Comparison of ENCODE assay signal across 14 cellular contexts in the genomic region with DNA sequence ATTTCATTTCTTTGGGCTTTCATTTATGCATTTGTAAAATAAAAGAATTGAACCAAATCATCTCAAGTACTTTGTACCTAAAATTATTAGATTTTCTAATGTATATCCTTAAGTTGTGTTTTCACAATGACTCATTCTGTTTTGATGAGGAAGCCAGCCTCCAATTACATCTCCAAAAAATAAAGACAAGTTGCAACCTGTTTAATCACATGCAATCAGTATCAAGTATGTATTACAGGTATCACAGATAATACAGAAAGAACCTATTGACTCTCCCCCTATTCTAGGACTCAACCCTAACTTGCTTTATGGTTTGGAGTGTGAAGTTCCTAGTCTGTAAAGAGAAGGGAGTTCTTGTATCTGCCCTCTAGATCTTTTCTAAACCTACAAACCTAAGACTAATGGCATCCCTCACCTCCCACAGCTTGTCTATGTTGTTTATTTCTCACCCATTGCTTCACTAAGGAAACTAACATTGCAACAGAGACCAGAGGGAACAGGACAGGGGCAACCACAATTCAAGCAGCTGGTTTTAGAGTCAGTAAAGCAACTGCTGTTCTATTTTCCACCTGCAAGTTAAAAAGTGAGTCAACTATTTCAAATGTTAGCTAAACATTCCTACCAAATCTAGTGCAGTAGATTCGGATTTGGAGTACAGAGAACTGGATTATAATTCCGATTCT.
DNase-seq lines count a peak whose midpoint lies in the region; FAIRE-seq and TF ChIP-seq lines count a peak whose summit lies in the region.
"Had no signal": no experiment of that assay in that cellular context is flagged by ENCODE, and none has a peak within 500 bp of the region (broad histone marks: within the 10 kb centered on the region; RNA-seq: fewer than 3 reads in every experiment).

No MANE protein-coding gene starts in this region.

- no peaks in the 10 kb centered on the region for H3K4me1 ChIP-seq in kidney (ENCODE audit: control insufficient read depth in 1 of 2, insufficient read depth in 1 of 2, low read depth in 1 of 2, low read length in 2 of 2)
- H3K4me1 ChIP-seq: Caco-2 had no signal

- TF ChIP-seq CTCF in bronchial epithelial cell (IDR thresholded peaks at IDR 0.05; ENCODE audit: insufficient read depth, low read length, severe bottlenecking): no peak
- no peak for TF ChIP-seq CTCF in GM13976 (IDR thresholded peaks at IDR 0.05; ENCODE audit: borderline replicate concordance, control extremely low read depth, extremely low read depth, insufficient read depth, missing control alignments)
- TF ChIP-seq CTCF in kidney (IDR thresholded peaks at IDR 0.05; ENCODE audit: borderline replicate concordance, extremely low read depth, insufficient read depth): no peak

- intact Hi-C loops in kidney (cut with DNase I): no loop called here

- H3K4me3 ChIP-seq in bronchial epithelial cell (ENCODE audit: low read depth, low read length) (no peak overlapping the region), kidney (ENCODE audit: low read length in 2 of 2) (no peak overlapping the region)
- H3K4me3 ChIP-seq: thoracic aorta had no signal

- no peak overlapping the region for H3K9ac ChIP-seq in kidney (ENCODE audit: low read length in 2 of 2)

- FAIRE-seq in bronchial epithelial cell (lab: Jason Lieb, UNC): no peak
- FAIRE-seq in kidney (lab: Jason Lieb, UNC): no peak

- H3K9me3 ChIP-seq in kidney (ENCODE audit: control insufficient read depth in 1 of 2, low read length in 2 of 2): no peaks in the 10 kb centered on the region
- H3K9me3 ChIP-seq: Caco-2, thoracic aorta had no signal

- DNase-seq in EH (ENCODE audit: low read depth) (peak; percentile 75), NCI-H1105 (lab: John Stamatoyannopoulos, UW) (peak; percentile 55), bronchial epithelial cell (ENCODE audit: low read depth) (peak; percentile 95), myocyte (ENCODE audit: low read depth) (peak; percentile 80), GM13976 (ENCODE audit: low spot score) (no peak), COLO829 (ENCODE audit: low spot score) (no peak), kidney (no peak)
- DNase-seq: activated CD4-positive, alpha-beta T cell treated with anti-CD3 and anti-CD28 coated beads, Interleukin-2, amount 10 ng/mL, durations not matched to agents 24 days and 14 days; Caco-2; effector memory CD8-positive, alpha-beta T cell; NCI-H187; occipital lobe; T-helper 17 cell had no signal

- no peaks in the 10 kb centered on the region for H3K27me3 ChIP-seq in bronchial epithelial cell (ENCODE audit: control insufficient read depth, insufficient read depth, low read length)

- no peaks in the 10 kb centered on the region for H3K36me3 ChIP-seq in bronchial epithelial cell (ENCODE audit: control insufficient read depth, insufficient read depth, low read length)
- no peaks in the 10 kb centered on the region for H3K36me3 ChIP-seq in kidney (ENCODE audit: control insufficient read depth in 1 of 2, insufficient read depth in 2 of 2, low read length in 2 of 2)
- H3K36me3 ChIP-seq: thoracic aorta had no signal

- in situ Hi-C loops in GM13976 (cut with MboI; ENCODE audit: low sequenced_read_pairs, unreplicated experiment): no loop called here

- no peak overlapping the region for H3K27ac ChIP-seq in kidney (ENCODE audit: low read depth in 2 of 2, low read length in 2 of 2)
- H3K27ac ChIP-seq: thoracic aorta had no signal

Comparison
In these comparisons a context has a peak if more than half of its experiments do, and no peak if none do; other contexts are left out.
1. DNase-seq: peak in EH (single experiment), NCI-H1105 (single experiment), bronchial epithelial cell (single experiment) and myocyte (single experiment); none in GM13976 (single experiment), COLO829 (single experiment) and kidney (single experiment).